ENCODE assay signal across 1 cellular context in the genomic region with DNA sequence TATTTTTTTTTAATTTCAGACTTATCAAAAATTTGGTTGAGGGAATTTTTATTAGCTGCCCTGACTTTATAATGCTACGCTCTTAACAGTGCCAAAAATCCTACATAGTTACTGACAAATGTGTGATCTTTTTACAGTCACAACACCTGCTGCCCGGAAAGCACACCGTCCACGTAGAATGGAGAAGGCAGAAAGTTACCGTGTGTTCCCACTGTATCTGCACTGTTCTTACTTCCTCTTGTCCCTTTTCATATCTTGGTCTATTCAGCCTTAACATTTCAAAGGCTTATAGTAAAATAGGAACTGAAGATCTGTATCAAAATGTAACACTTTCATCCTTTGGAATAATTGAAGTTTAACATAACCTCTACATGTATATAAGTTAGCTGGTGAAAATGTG.
TF ChIP-seq lines count a peak whose summit lies in the region.

No MANE protein-coding gene starts in this region.

TF ChIP-seq in endothelial cell of umbilical vein, 7 proteins besides CTCF, POLR2A, EP300 and RAD21 (continued from another document):
- TF ChIP-seq EZH2 (IDR thresholded peaks at IDR 0.05; ENCODE audit: borderline replicate concordance, low read depth, low read length, severe bottlenecking), result no peak
- TF ChIP-seq FOS (IDR thresholded peaks at IDR 0.05; ENCODE audit: borderline replicate concordance, insufficient read depth, low read length), result no peak
